In the genomic region with DNA sequence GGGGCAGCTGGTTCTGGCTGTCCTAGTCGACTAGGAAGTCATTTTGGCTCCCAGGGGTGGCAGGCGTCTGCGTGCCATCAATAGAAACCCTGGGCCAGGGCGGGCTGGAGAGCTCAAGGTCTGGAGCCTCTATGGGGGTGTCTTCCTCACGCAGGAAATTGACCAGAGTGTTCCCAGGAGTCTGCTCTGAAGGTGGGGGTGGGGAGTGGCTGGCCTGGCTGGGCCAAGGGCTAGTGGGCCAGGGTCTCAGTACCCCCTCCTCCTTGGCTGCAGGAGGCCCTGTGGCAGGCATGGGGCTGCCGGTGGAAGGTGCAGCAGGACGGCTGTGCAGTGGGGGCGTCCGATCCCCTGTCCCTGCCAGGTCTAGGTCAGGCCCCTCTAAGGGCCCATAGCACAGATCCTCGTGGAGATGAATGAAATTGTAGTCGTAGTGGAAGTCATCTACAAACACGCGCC, we compare ENCODE assay signal across 25 cellular contexts.
DNase-seq lines count a peak whose midpoint lies in the region; ATAC-seq and TF ChIP-seq lines count a peak whose summit lies in the region.
"Had no signal": no experiment of that assay in that cellular context is flagged by ENCODE, and none has a peak within 500 bp of the region (broad histone marks: within the 10 kb centered on the region; RNA-seq: fewer than 3 reads in every experiment).

No MANE protein-coding gene starts in this region.

- no peak overlapping the region for H3K27ac Mint-ChIP-seq in stimulated activated naive CD8-positive, alpha-beta T cell treated with anti-CD3 and anti-CD28 coated beads, Interleukin-15, amount 100 ng/mL, for 72 hours
- H3K27ac Mint-ChIP-seq: activated CD8-positive, alpha-beta T cell treated with anti-CD3 and anti-CD28 coated beads for 36 hours; activated naive CD4-positive, alpha-beta T cell treated with anti-CD3 and anti-CD28 coated beads, Interleukin-2, amount 50 U/mL, for 72 hours; activated T-helper 2 cell treated with anti-CD3 and anti-CD28 coated beads, Interferon-gamma antibody, Interleukin-2, Interleukin-4, amounts not matched to agents 10 μg/mL and 5 μg/mL and 100 μg/mL, durations not matched to agents 14 hours and 24 hours and 36 hours; CD4-positive, CD25-positive, alpha-beta regulatory T cell; nephron progenitor cell; progenitor cell of endocrine pancreas had no signal

- H3K9ac ChIP-seq in mammary epithelial cell (ENCODE audit: insufficient read depth, low read length), result no peak overlapping the region
- H3K9ac ChIP-seq: KMS-11, SK-N-SH had no signal

- H3K9me3 ChIP-seq in lower lobe of right lung (no peaks in the 10 kb centered on the region), mammary epithelial cell (replicated peaks; ENCODE audit: insufficient read depth, low read length) (no peaks in the 10 kb centered on the region)
- H3K9me3 ChIP-seq: ascending aorta, SK-N-SH had no signal

- H4K20me1 ChIP-seq in mammary epithelial cell (ENCODE audit: insufficient read depth, low read length), result no peaks in the 10 kb centered on the region

- dilution Hi-C loops in mammary epithelial cell (cut with HindIII; ENCODE audit: low sequenced_read_pairs), result no loop called here

- H3K4me3 Mint-ChIP-seq in stimulated activated naive CD8-positive, alpha-beta T cell treated with anti-CD3 and anti-CD28 coated beads, Interleukin-15, amount 100 ng/mL, for 72 hours, result no peak overlapping the region
- H3K4me3 Mint-ChIP-seq: activated CD8-positive, alpha-beta T cell treated with anti-CD3 and anti-CD28 coated beads for 36 hours; CD4-positive, CD25-positive, alpha-beta regulatory T cell; nephron progenitor cell had no signal

- TF ChIP-seq CTCF in lower lobe of right lung (IDR thresholded peaks at IDR 0.05) (no peak), mammary epithelial cell (conservative IDR thresholded peaks at IDR 0.05 in 1 of 2, IDR thresholded peaks at IDR 0.05 in 1 of 2; ENCODE audit: extremely low read depth in 1 of 2, insufficient read depth in 1 of 2, low read depth in 1 of 2, low read length in 2 of 2) (no peak)

- intact Hi-C loops in lower lobe of right lung (cut with DNase I) (no loop called here), mammary epithelial cell (cut with micrococcal nuclease) (no loop called here)

- no peaks in the 10 kb centered on the region for H3K4me1 Mint-ChIP-seq in stimulated activated naive CD8-positive, alpha-beta T cell treated with anti-CD3 and anti-CD28 coated beads, Interleukin-15, amount 100 ng/mL, for 72 hours
- H3K4me1 Mint-ChIP-seq: CD4-positive, CD25-positive, alpha-beta regulatory T cell had no signal

- H3K27me3 ChIP-seq in lower lobe of right lung (ENCODE audit: low read depth), result no peaks in the 10 kb centered on the region
- H3K27me3 ChIP-seq in mammary epithelial cell (ENCODE audit: insufficient read depth, low read length), result no peaks in the 10 kb centered on the region
- H3K27me3 ChIP-seq: ascending aorta, cardiac muscle cell had no signal

- CTCF ChIA-PET in mammary epithelial cell (lab: Charles Lee; ENCODE audit: low non-redundant PET), result no interaction called here

- peaks cover 22% of the 10 kb centered on the region for H3K36me3 ChIP-seq in lower lobe of right lung
- H3K36me3 ChIP-seq in mammary epithelial cell (ENCODE audit: insufficient read depth, low read length), result no peaks in the 10 kb centered on the region

- H3K4me1 ChIP-seq in lower lobe of right lung, result peaks cover 11% of the 10 kb centered on the region
- no peaks in the 10 kb centered on the region for H3K4me1 ChIP-seq in mammary epithelial cell (ENCODE audit: insufficient read depth, low read length)
- H3K4me1 ChIP-seq: ascending aorta had no signal

- H3K27me3 Mint-ChIP-seq in stimulated activated naive CD8-positive, alpha-beta T cell treated with anti-CD3 and anti-CD28 coated beads, Interleukin-15, amount 100 ng/mL, for 72 hours, result no peaks in the 10 kb centered on the region
- H3K27me3 Mint-ChIP-seq: activated CD8-positive, alpha-beta T cell treated with anti-CD3 and anti-CD28 coated beads for 36 hours; CD4-positive, CD25-positive, alpha-beta regulatory T cell; progenitor cell of endocrine pancreas had no signal

- no peak overlapping the region for H2AFZ ChIP-seq in mammary epithelial cell (ENCODE audit: low read depth, low read length)

- no TSS peak for BruUV-seq in mammary epithelial cell (replicated peaks; lab: Mats Ljungman, UMichigan)

- no peaks in the 10 kb centered on the region for H3K9me3 Mint-ChIP-seq in stimulated activated naive CD8-positive, alpha-beta T cell treated with anti-CD3 and anti-CD28 coated beads, Interleukin-15, amount 100 ng/mL, for 72 hours
- H3K9me3 Mint-ChIP-seq: activated CD8-positive, alpha-beta T cell treated with anti-CD3 and anti-CD28 coated beads for 36 hours; activated naive CD4-positive, alpha-beta T cell treated with anti-CD3 and anti-CD28 coated beads, Interleukin-2, amount 50 U/mL, for 72 hours; activated T-helper 2 cell treated with anti-CD3 and anti-CD28 coated beads, Interferon-gamma antibody, Interleukin-2, Interleukin-4, amounts not matched to agents 10 μg/mL and 5 μg/mL and 100 μg/mL, durations not matched to agents 14 hours and 24 hours and 36 hours; nephron progenitor cell had no signal

- no peak overlapping the region for H3K4me2 ChIP-seq in mammary epithelial cell (ENCODE audit: insufficient read depth, low read depth, low read length)
- H3K4me2 ChIP-seq: KMS-11, SK-N-SH had no signal

- H3K27ac ChIP-seq in lower lobe of right lung (peak overlapping the region; percentile 36), skin epidermis (peak overlapping the region in 16 of 21 experiments; percentile 0 to 78 (median 54)), mammary epithelial cell (ENCODE audit: insufficient read depth, low read depth, low read length) (no peak overlapping the region)
- H3K27ac ChIP-seq: ascending aorta, KMS-11 had no signal

- no peak for DNase-seq in stimulated activated naive CD8-positive, alpha-beta T cell treated with anti-CD3 and anti-CD28 coated beads, Interleukin-15, amount 100 ng/mL, for 72 hours
- no peak for DNase-seq in stimulated activated naive CD8-positive, alpha-beta T cell treated with anti-CD3 and anti-CD28 coated beads, Interleukin-15, Interleukin-2, amounts not matched to agents 100 U/mL and 50 U/mL, for 24 hours
- DNase-seq in lower lobe of right lung, result no peak
- no peak for DNase-seq in effector CD4-positive, alpha-beta T cell
- no peak for DNase-seq in NCI-H446 treated with DMSO at 0.1 percent for 48 hours (lab: John Stamatoyannopoulos, UW)
- DNase-seq in mammary epithelial cell, result no peak
- no peak for DNase-seq in activated gamma-delta T cell (lab: John Stamatoyannopoulos, UW)
- DNase-seq: activated CD8-positive, alpha-beta T cell treated with anti-CD3 and anti-CD28 coated beads for 36 hours; CD4-positive, CD25-positive, alpha-beta regulatory T cell; glutamatergic neuron; MM.1S; NCI-H1417 treated with DMSO at 0.1 percent for 48 hours; NCI-H2081 treated with DMSO at 0.1 percent for 48 hours; NCI-H345; nephron progenitor cell; SK-N-SH; T-helper 2 cell had no signal

- no peaks in the 10 kb centered on the region for H3K79me2 ChIP-seq in mammary epithelial cell (ENCODE audit: insufficient read depth, low read length)

- in situ Hi-C loops in mammary epithelial cell (cut with MboI; ENCODE audit: low sequenced_read_pairs in 2 of 2), result no loop called here

- 89% methylated on average over 10 of the region's 13 CpGs for WGBS in mammary epithelial cell (ENCODE audit: low coverage, missing lambda C conversion rate)

- no peak overlapping the region for H3K4me3 ChIP-seq in lower lobe of right lung
- H3K4me3 ChIP-seq in skin epidermis, result no peak overlapping the region
- no peak overlapping the region for H3K4me3 ChIP-seq in mammary epithelial cell (replicated peaks in 1 of 3; ENCODE audit: insufficient read depth in 1 of 3, low read depth in 2 of 3, low read length in 3 of 3)
- H3K4me3 ChIP-seq: ascending aorta, cardiac muscle cell, lung had no signal

- ATAC-seq in stimulated activated naive CD8-positive, alpha-beta T cell treated with anti-CD3 and anti-CD28 coated beads, Interleukin-15, amount 100 ng/mL, for 72 hours, result peak; percentile 15
- no peak for ATAC-seq in stimulated activated naive CD8-positive, alpha-beta T cell treated with anti-CD3 and anti-CD28 coated beads, Interleukin-15, Interleukin-2, amounts not matched to agents 100 U/mL and 50 U/mL, for 24 hours
- ATAC-seq in lower lobe of right lung, result no peak
- ATAC-seq: activated CD8-positive, alpha-beta T cell treated with anti-CD3 and anti-CD28 coated beads for 36 hours; activated naive CD4-positive, alpha-beta T cell treated with anti-CD3 and anti-CD28 coated beads, Interleukin-2, amount 50 U/mL, for 72 hours had no signal
